ENCODE assay signal across 8 cellular contexts in the genomic region with DNA sequence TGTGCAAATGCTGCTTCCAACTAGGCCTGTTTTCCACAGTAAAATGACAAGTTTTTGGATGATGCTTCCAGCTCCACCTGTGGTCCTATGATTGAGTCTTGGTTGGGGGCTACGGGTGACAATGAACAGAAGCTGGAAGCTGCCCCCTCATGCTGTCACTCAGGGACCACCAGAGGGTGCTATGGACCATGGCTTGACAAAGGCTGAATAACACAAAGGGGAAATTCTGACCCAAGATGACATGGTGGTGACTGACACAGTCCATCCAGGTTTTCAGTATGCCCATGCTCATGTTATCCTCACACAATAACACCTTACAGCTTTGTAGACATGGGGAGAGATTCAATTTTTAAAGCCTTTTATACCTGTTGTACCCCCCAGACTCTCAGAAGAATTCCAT. TPM values are rescaled to one million over a fixed set of nuclear protein-coding genes. Genes with fewer than 3 reads are reported as not detected.
A peak's percentile ranks its signal among the peaks of the same experiment; 100 is the strongest.
DNase-seq lines count a peak whose midpoint lies in the region; ATAC-seq and TF ChIP-seq lines count a peak whose summit lies in the region.

No MANE protein-coding gene starts in this region.

- H3K27ac Mint-ChIP-seq in activated B cell treated with CpG ODN at 0.5 μM for 24 hours, result no peak overlapping the region

- peaks cover 16% of the 10 kb centered on the region for H3K9me3 Mint-ChIP-seq in activated B cell treated with CpG ODN at 0.5 μM for 24 hours

- H3K4me1 ChIP-seq in HEK293 (ENCODE audit: control insufficient read depth, insufficient read depth, low read length), result no peaks in the 10 kb centered on the region

- peaks cover 3% of the 10 kb centered on the region for H3K4me1 Mint-ChIP-seq in activated B cell treated with CpG ODN at 0.5 μM for 24 hours

- H3K4me3 ChIP-seq in HEK293 (ENCODE audit: low read depth, low read length), result no peak overlapping the region

- H3K36me3 ChIP-seq in HEK293 (ENCODE audit: control insufficient read depth in 2 of 2, insufficient read depth in 1 of 2, low read length in 2 of 2), result peaks cover 0 to 6% of the 10 kb centered on the region in 2 experiments; a peak in 1 of 3 replicates

- POLR2A ChIA-PET in HEK293 (lab: Yijun Ruan, JAX) (interaction anchor here (0.8 kb wide), 1 partner anchor 383 kb away, joined by 3 read pairs; the partner anchor contains the start of genes FAM114A2 and MFAP3), activated B cell treated with CpG ODN at 0.5 μM for 24 hours (lab: Charles Lee) (no interaction called here)

- H3K27ac ChIP-seq in HEK293 (ENCODE audit: extremely low read depth, low read depth, low read length), result no peak overlapping the region

- TF ChIP-seq CTCF in HEK293 (tag by site-specific recombination; IDR thresholded peaks at IDR 0.05) (peak; percentile 36; the same call in 1 of the 2 replicates), activated B cell treated with CpG ODN at 0.5 μM for 24 hours (IDR thresholded peaks at IDR 0.05) (no peak)

- intact Hi-C loops in activated B cell treated with CpG ODN at 0.5 μM for 24 hours (cut with micrococcal nuclease), result no loop called here

- DNase-seq in GDM1 (lab: John Stamatoyannopoulos, UW) (peak; percentile 29), activated B cell treated with CpG ODN at 0.5 μM for 24 hours (no peak), left kidney (ENCODE audit: low read depth, low spot score) (peak; percentile 38), KG1 (lab: John Stamatoyannopoulos, UW) (no peak), kidney glomerular epithelial cell (lab: John Stamatoyannopoulos, UW) (no peak)

- ATAC-seq in activated B cell treated with CpG ODN at 0.5 μM for 24 hours (ENCODE audit: low read depth), result peak; percentile 18
- no peak for ATAC-seq in HG03135 (IDR thresholded peaks at IDR 0.05; ENCODE audit: unreplicated experiment)
- ATAC-seq in GM18511 (IDR thresholded peaks at IDR 0.05; ENCODE audit: unreplicated experiment), result no peak

- CTCF ChIA-PET in HEK293 (lab: Yijun Ruan, JAX), result interaction anchor here (0.6 to 2.2 kb wide), 19 partner anchors 8 to 574 kb away, joined by 3 to 13 read pairs (median 4); no protein-coding TSS in a partner anchor
- CTCF ChIA-PET in activated B cell treated with CpG ODN at 0.5 μM for 24 hours (lab: Charles Lee), result interaction anchor here (0.7 to 2.8 kb wide), 4 partner anchors 11 to 218 kb away, joined by 3 to 10 read pairs (median 3); no protein-coding TSS in a partner anchor

- H3K27me3 Mint-ChIP-seq in activated B cell treated with CpG ODN at 0.5 μM for 24 hours, result no peaks in the 10 kb centered on the region

- H3K9me3 ChIP-seq in HEK293 (ENCODE audit: control insufficient read depth, insufficient read depth, low read depth, low read length), result no peaks in the 10 kb centered on the region

- H3K36me3 Mint-ChIP-seq in activated B cell treated with CpG ODN at 0.5 μM for 24 hours (ENCODE audit: low read depth), result peaks cover 66% of the 10 kb centered on the region

- no peak overlapping the region for H3K4me3 Mint-ChIP-seq in activated B cell treated with CpG ODN at 0.5 μM for 24 hours

TF ChIP-seq in HEK293, 187 proteins besides CTCF, POLR2A, EP300 and RAD21:
- TF ChIP-seq ZNF654 (tag by site-specific recombination; IDR thresholded peaks at IDR 0.05; ENCODE audit: low read depth) (peak; percentile 27), ZNF48 (tag by site-specific recombination; IDR thresholded peaks at IDR 0.05) (no peak)
TF ChIP-seq in HEK293: peak in this region for 1.

RNA-seq across cellular contexts. Expression of gene SAP30L, which starts 23.9 kb away (rescaled TPM):
- total RNA-seq in activated B cell treated with CpG ODN at 0.5 μM for 24 hours, result 26.4 and 28.9 TPM in 2 replicates

RNA-seq across cellular contexts. Expression of gene HAND1, which starts 56.2 kb away (rescaled TPM):
- total RNA-seq in activated B cell treated with CpG ODN at 0.5 μM for 24 hours, result not detected in 2 replicates

Comparison
In these comparisons a context has a peak if more than half of its experiments do, and no peak if none do; other contexts are left out.
1. DNase-seq: peak in GDM1 (single experiment) and left kidney (single experiment); none in activated B cell treated with CpG ODN at 0.5 μM for 24 hours (single experiment), KG1 (single experiment) and kidney glomerular epithelial cell (single experiment).